8 cellular contexts compared by ENCODE assay signal in genomic region chr1:111621050-111621449, GRCh38. TPM values are rescaled to one million over a fixed set of nuclear protein-coding genes. Genes with fewer than 3 reads are reported as not detected.
DNase-seq lines count a peak whose midpoint lies in the region; ATAC-seq and TF ChIP-seq lines count a peak whose summit lies in the region.

No MANE protein-coding gene starts in this region.

- H3K9ac ChIP-seq in mesendoderm (ENCODE audit: low read length): peak overlapping the region; percentile 94

- no peak overlapping the region for H2AK5ac ChIP-seq in mesendoderm (ENCODE audit: low read length)

- no peak overlapping the region for H2BK5ac ChIP-seq in mesendoderm (ENCODE audit: low read length)

- H3K79me1 ChIP-seq in mesendoderm (ENCODE audit: low read length): peaks cover 6% of the 10 kb centered on the region

- intact Hi-C loops in posterior vena cava (cut with DNase I): no loop called here

- TF ChIP-seq CTCF in HFFc6 (IDR thresholded peaks at IDR 0.05): no peak

- H3K36me3 ChIP-seq in ACC112 (ENCODE audit: insufficient read depth, low read length): no peaks in the 10 kb centered on the region
- no peaks in the 10 kb centered on the region for H3K36me3 ChIP-seq in mesendoderm (ENCODE audit: control insufficient read depth, insufficient read depth, low read length)

- peak overlapping the region; percentile 94 for H3K4me3 Mint-ChIP-seq in HFFc6

- H4K5ac ChIP-seq in mesendoderm (ENCODE audit: low read length): no peak overlapping the region

- no peak overlapping the region for H2BK120ac ChIP-seq in mesendoderm (ENCODE audit: low read depth, low read length)

- H3K79me2 ChIP-seq in ACC112 (ENCODE audit: control insufficient read depth, insufficient read depth, low read length, unreplicated experiment) (peaks cover 59% of the 10 kb centered on the region), mesendoderm (ENCODE audit: control insufficient read depth, insufficient read depth, low read length) (peaks cover 26% of the 10 kb centered on the region)

- H2BK15ac ChIP-seq in mesendoderm (replicated peaks; ENCODE audit: low read depth): no peak overlapping the region

- peak overlapping the region; percentile 93 for H3K4me2 ChIP-seq in mesendoderm (ENCODE audit: low read length)

- H4K8ac ChIP-seq in mesendoderm (ENCODE audit: low read depth, low read length): no peak overlapping the region

- H3K18ac ChIP-seq in mesendoderm (ENCODE audit: low read length): no peak overlapping the region

- H3K27ac ChIP-seq in ACC112 (ENCODE audit: low read depth, low read length) (peak overlapping the region; percentile 63), mesendoderm (ENCODE audit: low read depth, low read length) (no peak overlapping the region)

- H2AFZ ChIP-seq in ACC112 (ENCODE audit: low read length, unreplicated experiment): no peak overlapping the region

- H3K36me3 Mint-ChIP-seq in HFFc6 (ENCODE audit: low read depth): peaks cover 10% of the 10 kb centered on the region; the same call in 1 of the 2 replicates

- no peak for ATAC-seq in HG03520 (IDR thresholded peaks at IDR 0.05; ENCODE audit: unreplicated experiment)
- ATAC-seq in HG02852 (IDR thresholded peaks at IDR 0.05; ENCODE audit: unreplicated experiment): no peak

- peaks cover 16% of the 10 kb centered on the region for H3K4me1 ChIP-seq in ACC112 (ENCODE audit: control insufficient read depth, insufficient read depth, low read length, unreplicated experiment)
- H3K4me1 ChIP-seq in mesendoderm (ENCODE audit: control insufficient read depth, low read depth, low read length): peaks cover 5% of the 10 kb centered on the region

- H3K27ac Mint-ChIP-seq in HFFc6: peak overlapping the region; percentile 85

- no CpG with 5 or more reads among the region's 4 CpGs for WGBS in mesendoderm (ENCODE audit: extremely low coverage, insufficient coverage, low lambda C conversion rate)

- no peaks in the 10 kb centered on the region for H3K27me3 Mint-ChIP-seq in HFFc6 (ENCODE audit: insufficient read depth)

- H3K9me3 Mint-ChIP-seq in HFFc6: no peaks in the 10 kb centered on the region

- H3K23ac ChIP-seq in mesendoderm (ENCODE audit: low read length): no peak overlapping the region

- H3K4me3 ChIP-seq in ACC112 (ENCODE audit: low read depth, low read length) (peak overlapping the region; percentile 95), mesendoderm (ENCODE audit: low read length) (no peak overlapping the region)

- no peak overlapping the region for H3K4ac ChIP-seq in mesendoderm (ENCODE audit: low read depth, low read length)

- peaks cover 52% of the 10 kb centered on the region for H3K4me1 Mint-ChIP-seq in HFFc6 (ENCODE audit: low read depth)

- peak overlapping the region; percentile 99 for H3K56ac ChIP-seq in mesendoderm (ENCODE audit: low read length)

- no peaks in the 10 kb centered on the region for H3K27me3 ChIP-seq in ACC112 (ENCODE audit: insufficient read depth, low read length)
- no peaks in the 10 kb centered on the region for H3K27me3 ChIP-seq in mesendoderm (ENCODE audit: insufficient read depth, low read length, poor library complexity)

- DNase-seq in HFFc6: no peak
- peak; percentile 51 for DNase-seq in amniotic epithelial cell (ENCODE audit: low read depth)
- no peak for DNase-seq in mesendoderm
- no peak for DNase-seq in posterior vena cava (ENCODE audit: low spot score)
- no peak for DNase-seq in kidney tubule cell (ENCODE audit: low spot score)

RNA-seq across cellular contexts. Expression of gene RAP1A, which starts 1.5 kb away (rescaled TPM):
- total RNA-seq in HFFc6 (2021; fragmentation: NEBNext Ultra II Directional; extraction: Animal tissue kit (Norgen Biotek cat#: 25700)): 10 to 100 TPM; 75.7 to 82.9 (median 80.3) TPM
- polyA plus RNA-seq in mesendoderm (2013, experiment 1 of 2): 46.5 TPM
- 49.2 TPM for polyA plus RNA-seq in mesendoderm (2013, experiment 2 of 2)
- total RNA-seq in posterior vena cava: 100 to 1,000 TPM; 187 to 227 TPM
